In genomic region chr12:51911307-51911706, GRCh38 we compare ENCODE assay signal across 15 cellular contexts. TPM values are rescaled to one million over a fixed set of nuclear protein-coding genes. Genes with fewer than 3 reads are reported as not detected.
DNase-seq lines count a peak whose midpoint lies in the region; ATAC-seq, FAIRE-seq and TF ChIP-seq lines count a peak whose summit lies in the region.
"Had no signal": no experiment of that assay in that cellular context is flagged by ENCODE, and none has a peak within 500 bp of the region (broad histone marks: within the 10 kb centered on the region; RNA-seq: fewer than 3 reads in every experiment).

No MANE protein-coding gene starts in this region.

- no peak overlapping the region for H3K18ac ChIP-seq in mesendoderm (ENCODE audit: low read length)

- no peak overlapping the region for H2AK5ac ChIP-seq in mesendoderm (ENCODE audit: low read length)

- TF ChIP-seq POLR2A in endothelial cell of umbilical vein (IDR thresholded peaks at IDR 0.05; ENCODE audit: low read depth, low read length) = no peak
- TF ChIP-seq POLR2A in thyroid gland (IDR thresholded peaks at IDR 0.05) = no peak

- intact Hi-C loops in endothelial cell of umbilical vein (cut with micrococcal nuclease) (no loop called here), thyroid gland (cut with DNase I) (no loop called here)

- H4K20me1 ChIP-seq in endothelial cell of umbilical vein (replicated peaks; ENCODE audit: control insufficient read depth, extremely low read depth, insufficient read depth, low read length) = no peaks in the 10 kb centered on the region

- ATAC-seq in HG02885 (IDR thresholded peaks at IDR 0.05; ENCODE audit: poor library complexity, unreplicated experiment) = no peak

- TSS peak; percentile 16 for BruUV-seq in endothelial cell of umbilical vein (replicated peaks; lab: Mats Ljungman, UMichigan)

- no peak overlapping the region for H2BK5ac ChIP-seq in mesendoderm (ENCODE audit: low read length)

- dilution Hi-C loops in endothelial cell of umbilical vein (cut with MboI; ENCODE audit: extremely low pct_ligation_motif_present, low sequenced_read_pairs) = no loop called here

- H3K9me3 ChIP-seq in endothelial cell of umbilical vein (replicated peaks; ENCODE audit: control insufficient read depth, insufficient read depth, low read length) (no peaks in the 10 kb centered on the region), mesodermal cell (ENCODE audit: control insufficient read depth, low read length) (no peaks in the 10 kb centered on the region), thyroid gland (no peaks in the 10 kb centered on the region)
- H3K9me3 ChIP-seq: neutrophil had no signal

- peaks cover 63% of the 10 kb centered on the region for H3K4me1 ChIP-seq in endothelial cell of umbilical vein (ENCODE audit: control insufficient read depth, extremely low read depth, insufficient read depth, low read length)
- H3K4me1 ChIP-seq in mesodermal cell (ENCODE audit: control insufficient read depth, insufficient read depth, low read length, poor library complexity, severe bottlenecking) = peaks cover 44% of the 10 kb centered on the region
- H3K4me1 ChIP-seq in thyroid gland = peaks cover 15 to 46% of the 10 kb centered on the region in 2 donors
- H3K4me1 ChIP-seq in mesendoderm (ENCODE audit: control insufficient read depth, low read depth, low read length) = peaks cover 2% of the 10 kb centered on the region

- no peak for FAIRE-seq in endothelial cell of umbilical vein (lab: Jason Lieb, UNC)

- peak overlapping the region in 1 of 3 experiments; percentile 6 for H3K4me3 ChIP-seq in endothelial cell of umbilical vein (replicated peaks in 1 of 3; ENCODE audit: insufficient read depth in 1 of 3, low read depth in 1 of 3, low read length in 3 of 3)
- no peak overlapping the region for H3K4me3 ChIP-seq in mesodermal cell (ENCODE audit: extremely low read depth, insufficient read depth, low read length, poor library complexity, severe bottlenecking)
- no peak overlapping the region for H3K4me3 ChIP-seq in thyroid gland (replicated peaks in 1 of 3)
- no peak overlapping the region for H3K4me3 ChIP-seq in mesendoderm (ENCODE audit: low read length)

- H3K27ac ChIP-seq in endothelial cell of umbilical vein (ENCODE audit: insufficient read depth, low read depth, low read length) (peak overlapping the region; percentile 99), mesodermal cell (ENCODE audit: low read depth, low read length, severe bottlenecking) (peak overlapping the region; percentile 88), thyroid gland (peak overlapping the region in 2 of 3 donors; percentile 63 to 69), mesendoderm (ENCODE audit: low read depth, low read length) (no peak overlapping the region)
- H3K27ac ChIP-seq: neutrophil had no signal

- H3K9me1 ChIP-seq in endothelial cell of umbilical vein (replicated peaks; ENCODE audit: control insufficient read depth, extremely low read depth, insufficient read depth, low read length) = no peaks in the 10 kb centered on the region

- POLR2A ChIA-PET in endothelial cell of umbilical vein (lab: Charles Lee) = interaction anchor here (1.0 to 2.1 kb wide), 5 partner anchors 11 to 96 kb away, joined by 3 to 12 read pairs (median 6); partner anchors contain the start of gene TAMALIN

- no peak overlapping the region for H2BK15ac ChIP-seq in mesendoderm (replicated peaks; ENCODE audit: low read depth)

- no peaks in the 10 kb centered on the region for H3K79me1 ChIP-seq in mesendoderm (ENCODE audit: low read length)

- no peak overlapping the region for H3K56ac ChIP-seq in mesendoderm (ENCODE audit: low read length)

- H4K5ac ChIP-seq in mesendoderm (ENCODE audit: low read length) = no peak overlapping the region

- no peaks in the 10 kb centered on the region for H3K27me3 ChIP-seq in endothelial cell of umbilical vein (ENCODE audit: control insufficient read depth in 2 of 2, insufficient read depth in 2 of 2, low read length in 2 of 2)
- H3K27me3 ChIP-seq in thyroid gland = peaks cover 6% of the 10 kb centered on the region
- H3K27me3 ChIP-seq in mesendoderm (ENCODE audit: insufficient read depth, low read length, poor library complexity) = no peaks in the 10 kb centered on the region

- peaks cover 89% of the 10 kb centered on the region for H3K79me2 ChIP-seq in endothelial cell of umbilical vein (ENCODE audit: control insufficient read depth, insufficient read depth, low read length)
- no peaks in the 10 kb centered on the region for H3K79me2 ChIP-seq in mesendoderm (ENCODE audit: control insufficient read depth, insufficient read depth, low read length)

- H3K36me3 ChIP-seq in endothelial cell of umbilical vein (ENCODE audit: control insufficient read depth in 2 of 2, extremely low read depth in 1 of 2, insufficient read depth in 2 of 2, low read length in 2 of 2) = peaks cover 17 to 29% of the 10 kb centered on the region in 2 experiments
- H3K36me3 ChIP-seq in mesodermal cell (ENCODE audit: control insufficient read depth, insufficient read depth, low read length) = peaks cover 15% of the 10 kb centered on the region
- peaks cover 0 to 3% of the 10 kb centered on the region in 2 donors for H3K36me3 ChIP-seq in thyroid gland
- no peaks in the 10 kb centered on the region for H3K36me3 ChIP-seq in mesendoderm (ENCODE audit: control insufficient read depth, insufficient read depth, low read length)
- H3K36me3 ChIP-seq: neutrophil, WERI-Rb-1 had no signal

- no peak overlapping the region for H3K23ac ChIP-seq in mesendoderm (ENCODE audit: low read length)

- H3K9ac ChIP-seq in endothelial cell of umbilical vein (replicated peaks; ENCODE audit: extremely low read depth, insufficient read depth, low read length) (peak overlapping the region; percentile 56), mesendoderm (ENCODE audit: low read length) (no peak overlapping the region)

- CTCF ChIA-PET in endothelial cell of umbilical vein (lab: Charles Lee) = interaction anchor here (0.9 to 11.4 kb wide), 10 partner anchors 8 to 491 kb away, joined by 3 to 286 read pairs (median 4); no protein-coding TSS in a partner anchor

- WGBS in mesodermal cell (ENCODE audit: insufficient coverage in 2 of 2), 2 experiments = 87 to 93% methylated on average over 5 of the region's 6 CpGs
- 77 to 83% methylated on average over 6 of the region's 6 CpGs for WGBS in thyroid gland, 2 donors
- no CpG with 5 or more reads among the region's 6 CpGs for WGBS in mesendoderm (ENCODE audit: extremely low coverage, insufficient coverage, low lambda C conversion rate)

- DNase-seq in MV-4-11 (lab: John Stamatoyannopoulos, UW) (peak; percentile 45), endothelial cell of umbilical vein (ENCODE audit: low read depth, low spot score) (peak; percentile 36), thyroid gland (no peak), NCI-H2196 (lab: John Stamatoyannopoulos, UW; ENCODE audit: unreplicated experiment) (no peak), mesendoderm (no peak), EL (no peak)
- DNase-seq: NCI-H2107; RPMI8226; stimulated activated CD4-positive, alpha-beta T cell treated with anti-CD3 and anti-CD28 coated beads, Interleukin-4, amount 100 ng/mL, for 24 hours; stimulated activated CD8-positive, alpha-beta memory T cell treated with anti-CD3 and anti-CD28 coated beads, Interleukin-4, amount 100 ng/mL, for 48 hours; WERI-Rb-1 had no signal

- no peak overlapping the region for H4K8ac ChIP-seq in mesendoderm (ENCODE audit: low read depth, low read length)

- no peak overlapping the region for H2BK120ac ChIP-seq in mesendoderm (ENCODE audit: low read depth, low read length)

- TF ChIP-seq CTCF in endothelial cell of umbilical vein (IDR thresholded peaks at IDR 0.05; ENCODE audit: extremely low read depth in 1 of 2, insufficient read depth in 1 of 2, low read depth in 1 of 2, low read length in 2 of 2) = no peak
- TF ChIP-seq CTCF in thyroid gland (IDR thresholded peaks at IDR 0.05) = no peak

- H3K4ac ChIP-seq in mesendoderm (ENCODE audit: low read depth, low read length) = no peak overlapping the region

- peak overlapping the region; percentile 96 for H3K4me2 ChIP-seq in endothelial cell of umbilical vein (ENCODE audit: insufficient read depth, low read length)
- no peak overlapping the region for H3K4me2 ChIP-seq in mesendoderm (ENCODE audit: low read length)

- H2AFZ ChIP-seq in endothelial cell of umbilical vein (ENCODE audit: low read depth, low read length) = no peak overlapping the region

RNA-seq across cellular contexts. Expression of gene ACVRL1, which starts 4.0 kb away (rescaled TPM):
- total RNA-seq in endothelial cell of umbilical vein (404 and 427 TPM in 2 replicates), thyroid gland (100 to 1,000 TPM in 2 of 4 donors, 10 to 100 TPM in 2; 61.9 to 133 (median 84.2) TPM)
- 355 and 403 TPM in 2 replicates for polyA plus RNA-seq in endothelial cell of umbilical vein
- 270 and 301 TPM in 2 replicates for polyA plus RNA-seq in endothelial cell of umbilical vein (2011; cell fraction: cytosol; rRNA removed)
- polyA plus RNA-seq in endothelial cell of umbilical vein (2011; cell fraction: nucleus; rRNA removed) = 559 and 644 TPM in 2 replicates
- polyA plus RNA-seq in endothelial cell of umbilical vein (2012) = 203 and 337 TPM in 2 replicates
- 398 and 445 TPM in 2 replicates for polyA minus RNA-seq in endothelial cell of umbilical vein
- polyA minus RNA-seq in endothelial cell of umbilical vein (2011; cell fraction: cytosol; rRNA and poly(A)+ RNA removed) = not detected
- polyA minus RNA-seq in endothelial cell of umbilical vein (2011; cell fraction: nucleus; rRNA and poly(A)+ RNA removed) = 169 and 190 TPM in 2 replicates
- polyA plus RNA-seq in mesodermal cell (2013, experiment 1 of 2) = 40.5 TPM
- 31.3 TPM for polyA plus RNA-seq in mesodermal cell (2013, experiment 2 of 2)
- polyA plus RNA-seq in mesendoderm (2013, experiment 1 of 2) = 0.21 TPM
- 0.01 TPM for polyA plus RNA-seq in mesendoderm (2013, experiment 2 of 2)

RNA-seq across cellular contexts. Expression of gene ANKRD33, which starts 23.4 kb away (rescaled TPM):
- total RNA-seq in endothelial cell of umbilical vein (0.95 and 1.2 TPM in 2 replicates), thyroid gland (not detected)
- polyA plus RNA-seq in endothelial cell of umbilical vein = 0.80 and 0.92 TPM in 2 replicates
- 0.25 and 0.34 TPM in 2 replicates for polyA plus RNA-seq in endothelial cell of umbilical vein (2011; cell fraction: cytosol; rRNA removed)
- polyA plus RNA-seq in endothelial cell of umbilical vein (2011; cell fraction: nucleus; rRNA removed) = 2.9 and 3.2 TPM in 2 replicates
- polyA plus RNA-seq in endothelial cell of umbilical vein (2012) = 0.60 and 0.86 TPM in 2 replicates
- polyA minus RNA-seq in endothelial cell of umbilical vein = 0.36 and 0.61 TPM in 2 replicates
- not detected for polyA minus RNA-seq in endothelial cell of umbilical vein (2011; cell fraction: cytosol; rRNA and poly(A)+ RNA removed)
- 0.58 and 0.87 TPM in 2 replicates for polyA minus RNA-seq in endothelial cell of umbilical vein (2011; cell fraction: nucleus; rRNA and poly(A)+ RNA removed)
- 0.33 TPM for polyA plus RNA-seq in mesodermal cell (2013, experiment 1 of 2)
- polyA plus RNA-seq in mesodermal cell (2013, experiment 2 of 2) = 0.86 TPM
- not detected for polyA plus RNA-seq in mesendoderm (2013, experiment 1 of 2)
- 0.03 TPM for polyA plus RNA-seq in mesendoderm (2013, experiment 2 of 2)
- polyA plus RNA-seq: BJ had no signal

RNA-seq across cellular contexts. Expression of gene ACVR1B, which starts 40.2 kb away (rescaled TPM):
- total RNA-seq in endothelial cell of umbilical vein (25.4 and 33.7 TPM in 2 replicates), thyroid gland (10 to 100 TPM; 13.7 to 19.9 (median 19.2) TPM)
- 25.5 and 29.0 TPM in 2 replicates for polyA plus RNA-seq in endothelial cell of umbilical vein
- 23.9 and 24.1 TPM in 2 replicates for polyA plus RNA-seq in endothelial cell of umbilical vein (2011; cell fraction: cytosol; rRNA removed)
- 43.8 and 45.3 TPM in 2 replicates for polyA plus RNA-seq in endothelial cell of umbilical vein (2011; cell fraction: nucleus; rRNA removed)
- 21.7 and 26.2 TPM in 2 replicates for polyA plus RNA-seq in endothelial cell of umbilical vein (2012)
- polyA minus RNA-seq in endothelial cell of umbilical vein = 54.5 and 58.3 TPM in 2 replicates
- polyA minus RNA-seq in endothelial cell of umbilical vein (2011; cell fraction: cytosol; rRNA and poly(A)+ RNA removed) = 7.4 TPM
- polyA minus RNA-seq in endothelial cell of umbilical vein (2011; cell fraction: nucleus; rRNA and poly(A)+ RNA removed) = 24.5 and 28.9 TPM in 2 replicates
- 20.4 TPM for polyA plus RNA-seq in mesodermal cell (2013, experiment 1 of 2)
- 18.7 TPM for polyA plus RNA-seq in mesodermal cell (2013, experiment 2 of 2)
- 9.9 TPM for polyA plus RNA-seq in mesendoderm (2013, experiment 1 of 2)
- 9.5 TPM for polyA plus RNA-seq in mesendoderm (2013, experiment 2 of 2)

Comparison
In these comparisons a context has a peak if more than half of its experiments do, and no peak if none do; other contexts are left out.
1. DNase-seq: peak in MV-4-11 (single experiment) and endothelial cell of umbilical vein (single experiment); none in thyroid gland (0 of 2), NCI-H2196 (single experiment), mesendoderm (single experiment) and EL (single experiment).